In the genomic region with DNA sequence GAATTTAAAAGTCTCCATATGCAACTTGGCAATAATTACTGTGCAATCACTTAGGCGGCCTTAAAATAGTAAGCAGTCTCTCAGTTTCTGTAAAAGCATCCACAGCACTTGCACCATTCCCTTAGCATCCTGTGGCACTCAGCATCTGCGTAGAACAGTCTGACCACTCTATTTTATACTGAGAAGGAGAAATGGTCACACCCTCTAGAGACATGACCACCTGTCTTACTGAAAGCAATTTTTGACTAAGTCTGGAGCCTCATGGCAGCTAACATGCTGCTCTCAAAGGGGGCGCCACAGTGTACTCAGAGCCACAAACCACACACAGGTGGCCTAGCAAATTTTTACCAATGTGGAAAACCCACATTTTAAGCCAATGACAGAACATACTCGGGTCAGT, we compare ENCODE assay signal across 1 cellular context.
TF ChIP-seq lines count a peak whose summit lies in the region.

No MANE protein-coding gene starts in this region.

TF ChIP-seq in GM12878, 131 proteins besides CTCF, POLR2A, EP300 and RAD21 (continued from another document):
- TF ChIP-seq, protein P1, sequence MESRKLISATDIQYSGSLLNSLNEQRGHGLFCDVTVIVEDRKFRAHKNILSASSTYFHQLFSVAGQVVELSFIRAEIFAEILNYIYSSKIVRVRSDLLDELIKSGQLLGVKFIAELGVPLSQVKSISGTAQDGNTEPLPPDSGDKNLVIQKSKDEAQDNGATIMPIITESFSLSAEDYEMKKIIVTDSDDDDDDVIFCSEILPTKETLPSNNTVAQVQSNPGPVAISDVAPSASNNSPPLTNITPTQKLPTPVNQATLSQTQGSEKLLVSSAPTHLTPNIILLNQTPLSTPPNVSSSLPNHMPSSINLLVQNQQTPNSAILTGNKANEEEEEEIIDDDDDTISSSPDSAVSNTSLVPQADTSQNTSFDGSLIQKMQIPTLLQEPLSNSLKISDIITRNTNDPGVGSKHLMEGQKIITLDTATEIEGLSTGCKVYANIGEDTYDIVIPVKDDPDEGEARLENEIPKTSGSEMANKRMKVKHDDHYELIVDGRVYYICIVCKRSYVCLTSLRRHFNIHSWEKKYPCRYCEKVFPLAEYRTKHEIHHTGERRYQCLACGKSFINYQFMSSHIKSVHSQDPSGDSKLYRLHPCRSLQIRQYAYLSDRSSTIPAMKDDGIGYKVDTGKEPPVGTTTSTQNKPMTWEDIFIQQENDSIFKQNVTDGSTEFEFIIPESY (IDR thresholded peaks at IDR 0.05) = peak; percentile 65; the same call in 1 of the 2 replicates
- TF ChIP-seq CREB1 (IDR thresholded peaks at IDR 0.05; ENCODE audit: low read depth) = peak; percentile 47; the same call in 1 of the 2 replicates
- TF ChIP-seq SREBF2 (IDR thresholded peaks at IDR 0.05; ENCODE audit: low read length) = no peak
- TF ChIP-seq CHD2 (IDR thresholded peaks at IDR 0.05; ENCODE audit: borderline replicate concordance, low read depth, low read length) = peak; percentile 49; the same call in 1 of the 2 replicates
- TF ChIP-seq, protein P2, sequence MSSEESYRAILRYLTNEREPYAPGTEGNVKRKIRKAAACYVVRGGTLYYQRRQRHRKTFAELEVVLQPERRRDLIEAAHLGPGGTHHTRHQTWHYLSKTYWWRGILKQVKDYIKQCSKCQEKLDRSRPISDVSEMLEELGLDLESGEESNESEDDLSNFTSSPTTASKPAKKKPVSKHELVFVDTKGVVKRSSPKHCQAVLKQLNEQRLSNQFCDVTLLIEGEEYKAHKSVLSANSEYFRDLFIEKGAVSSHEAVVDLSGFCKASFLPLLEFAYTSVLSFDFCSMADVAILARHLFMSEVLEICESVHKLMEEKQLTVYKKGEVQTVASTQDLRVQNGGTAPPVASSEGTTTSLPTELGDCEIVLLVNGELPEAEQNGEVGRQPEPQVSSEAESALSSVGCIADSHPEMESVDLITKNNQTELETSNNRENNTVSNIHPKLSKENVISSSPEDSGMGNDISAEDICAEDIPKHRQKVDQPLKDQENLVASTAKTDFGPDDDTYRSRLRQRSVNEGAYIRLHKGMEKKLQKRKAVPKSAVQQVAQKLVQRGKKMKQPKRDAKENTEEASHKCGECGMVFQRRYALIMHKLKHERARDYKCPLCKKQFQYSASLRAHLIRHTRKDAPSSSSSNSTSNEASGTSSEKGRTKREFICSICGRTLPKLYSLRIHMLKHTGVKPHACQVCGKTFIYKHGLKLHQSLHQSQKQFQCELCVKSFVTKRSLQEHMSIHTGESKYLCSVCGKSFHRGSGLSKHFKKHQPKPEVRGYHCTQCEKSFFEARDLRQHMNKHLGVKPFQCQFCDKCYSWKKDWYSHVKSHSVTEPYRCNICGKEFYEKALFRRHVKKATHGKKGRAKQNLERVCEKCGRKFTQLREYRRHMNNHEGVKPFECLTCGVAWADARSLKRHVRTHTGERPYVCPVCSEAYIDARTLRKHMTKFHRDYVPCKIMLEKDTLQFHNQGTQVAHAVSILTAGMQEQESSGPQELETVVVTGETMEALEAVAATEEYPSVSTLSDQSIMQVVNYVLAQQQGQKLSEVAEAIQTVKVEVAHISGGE (CRISPR knock-in tag; IDR thresholded peaks at IDR 0.05) = no peak
- no peak for TF ChIP-seq SREBF1 (IDR thresholded peaks at IDR 0.05; ENCODE audit: low read length)
- TF ChIP-seq TCF7 (IDR thresholded peaks at IDR 0.05; ENCODE audit: borderline replicate concordance) = peak; percentile 28; the same call in 1 of the 2 replicates
- TF ChIP-seq MYC (IDR thresholded peaks at IDR 0.05; ENCODE audit: insufficient read depth, insufficient read length, insufficient replicate concordance, low read length, severe bottlenecking) = no peak
- no peak for TF ChIP-seq ZNF207 (IDR thresholded peaks at IDR 0.05; ENCODE audit: borderline replicate concordance)
- TF ChIP-seq ASH2L (IDR thresholded peaks at IDR 0.05; ENCODE audit: borderline replicate concordance, low read depth) = no peak
- TF ChIP-seq USF1 (IDR thresholded peaks at IDR 0.05; ENCODE audit: borderline replicate concordance, extremely low read length, insufficient read depth, low read depth, low read length) = no peak
- TF ChIP-seq SPI1 (IDR thresholded peaks at IDR 0.05; ENCODE audit: borderline replicate concordance, insufficient read depth, low read depth, low read length) = peak; percentile 4; the same call in 1 of the 2 replicates
- TF ChIP-seq ATF7 (IDR thresholded peaks at IDR 0.05; ENCODE audit: low read depth) = peak; percentile 59; the same call in 1 of the 2 replicates
- 0 out of 2 replicates have a peak, but pooled peaks have one; percentile 55 for TF ChIP-seq BMI1 (IDR thresholded peaks at IDR 0.05; ENCODE audit: borderline replicate concordance)
- TF ChIP-seq PML (IDR thresholded peaks at IDR 0.05; ENCODE audit: low read length) = peak; percentile 70; the same call in 1 of the 2 replicates
- peak; percentile 41 for TF ChIP-seq SMAD1 (IDR thresholded peaks at IDR 0.05; ENCODE audit: low read depth, partially characterized antibody)
- peak; percentile 72 for TF ChIP-seq KLF5 (IDR thresholded peaks at IDR 0.05; ENCODE audit: partially characterized antibody)
- TF ChIP-seq TARDBP (IDR thresholded peaks at IDR 0.05; ENCODE audit: borderline replicate concordance) = no peak; the same call in 1 of the 2 replicates
- TF ChIP-seq FOXM1 (IDR thresholded peaks at IDR 0.05; ENCODE audit: low read depth, low read length) = peak; percentile 94
- no peak for TF ChIP-seq YBX1 (IDR thresholded peaks at IDR 0.05)
- peak in 1 of 2 experiments; percentile 80; a peak in 1 of 4 replicates for TF ChIP-seq CEBPB (IDR thresholded peaks at IDR 0.05; ENCODE audit: borderline replicate concordance in 1 of 2, low read depth in 2 of 2, low read length in 2 of 2)
